20 cellular contexts compared by ENCODE assay signal in the genomic region with DNA sequence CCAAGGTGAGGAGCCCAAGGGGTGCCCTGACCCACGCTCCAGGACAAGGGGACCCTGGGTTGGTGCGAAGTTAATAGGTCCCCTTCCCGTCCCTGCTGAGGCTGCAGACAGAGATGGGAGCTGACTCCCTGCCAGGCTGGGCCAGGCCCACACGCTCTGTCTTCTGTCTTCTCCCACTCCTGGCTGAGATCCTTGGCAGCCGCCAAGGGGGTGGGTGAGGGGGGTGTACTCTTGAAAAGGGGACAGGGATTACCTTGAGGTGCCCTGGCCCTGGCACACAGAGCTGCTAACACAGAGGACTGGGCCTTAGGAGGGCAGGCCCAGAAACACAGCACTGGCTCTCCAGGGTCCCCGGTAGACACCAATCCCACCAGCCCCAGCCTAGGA. TPM values are rescaled to one million over a fixed set of nuclear protein-coding genes. Genes with fewer than 3 reads are reported as not detected.
DNase-seq lines count a peak whose midpoint lies in the region; ATAC-seq and TF ChIP-seq lines count a peak whose summit lies in the region.
"Had no signal": no experiment of that assay in that cellular context is flagged by ENCODE, and none has a peak within 500 bp of the region (broad histone marks: within the 10 kb centered on the region; RNA-seq: fewer than 3 reads in every experiment).

No MANE protein-coding gene starts in this region.

- peaks cover 24% of the 10 kb centered on the region for H3K79me2 ChIP-seq in PC-9 (ENCODE audit: low read depth)

- H3K9me3 ChIP-seq in Peyer's patch, result no peaks in the 10 kb centered on the region
- no peaks in the 10 kb centered on the region for H3K9me3 ChIP-seq in muscle layer of colon (ENCODE audit: low read length)
- no peaks in the 10 kb centered on the region for H3K9me3 ChIP-seq in stomach
- H3K9me3 ChIP-seq in PC-9 (ENCODE audit: insufficient read depth, low read depth), result no peaks in the 10 kb centered on the region
- H3K9me3 ChIP-seq: BLaER1 had no signal

- H3K4me2 ChIP-seq in PC-9, result no peak overlapping the region
- H3K4me2 ChIP-seq: BLaER1 had no signal

- POLR2A ChIA-PET in PC-9 (lab: Charles Lee; ENCODE audit: unreplicated experiment), result no interaction called here
- POLR2A ChIA-PET in activated CD4-positive, alpha-beta memory T cell treated with anti-CD3 and anti-CD28 coated beads, Interleukin-2, amount 10 ng/mL, durations not matched to agents 7 days and 5 days (lab: Charles Lee), result interaction anchor here (3.5 kb wide), 1 partner anchor 15 kb away, joined by 11 read pairs; no protein-coding TSS in a partner anchor

- peaks cover 0 to 47% (median 0%) of the 10 kb centered on the region in 3 donors for H3K36me3 ChIP-seq in Peyer's patch
- H3K36me3 ChIP-seq in muscle layer of colon (ENCODE audit: insufficient read depth, low read length), result peaks cover 4% of the 10 kb centered on the region
- H3K36me3 ChIP-seq in stomach, result peaks cover 45 to 73% (median 50%) of the 10 kb centered on the region in 4 donors
- no peaks in the 10 kb centered on the region for H3K36me3 ChIP-seq in PC-9 (ENCODE audit: low read depth)

- peaks cover 5% of the 10 kb centered on the region; the same call in 1 of the 2 replicates for H4K20me1 ChIP-seq in PC-9 (ENCODE audit: insufficient read depth)

- CTCF ChIA-PET in PC-9 (lab: Charles Lee), result interaction anchor here (2.2 kb wide), 1 partner anchor 104 kb away, joined by 6 read pairs; no protein-coding TSS in a partner anchor
- CTCF ChIA-PET in activated CD4-positive, alpha-beta memory T cell treated with anti-CD3 and anti-CD28 coated beads, Interleukin-2, amount 10 ng/mL, durations not matched to agents 7 days and 5 days (lab: Charles Lee), result interaction anchor here (1.0 to 8.5 kb wide), 2 partner anchors 98 to 103 kb away, joined by 3 to 124 read pairs; no protein-coding TSS in a partner anchor

- BruUV-seq in PC-9 (replicated peaks; lab: Mats Ljungman, UMichigan), result no TSS peak

- H3K27ac ChIP-seq in Peyer's patch, result peak overlapping the region in 3 of 4 donors; percentile 28 to 95 (median 92)
- peak overlapping the region; percentile 95 for H3K27ac ChIP-seq in muscle layer of colon (ENCODE audit: low read depth, low read length)
- H3K27ac ChIP-seq in stomach, result peak overlapping the region; percentile 84 to 95 (median 85)
- H3K27ac ChIP-seq in PC-9, result no peak overlapping the region
- H3K27ac ChIP-seq: BLaER1 had no signal

- H3K9me2 ChIP-seq in PC-9 (ENCODE audit: insufficient read depth), result no peaks in the 10 kb centered on the region

- H3K4me1 Mint-ChIP-seq in central memory CD8-positive, alpha-beta T cell, result peaks cover 31% of the 10 kb centered on the region
- H3K4me1 Mint-ChIP-seq in activated CD4-positive, alpha-beta memory T cell treated with anti-CD3 and anti-CD28 coated beads, Interleukin-2, amount 10 ng/mL, durations not matched to agents 7 days and 5 days, result peaks cover 22% of the 10 kb centered on the region

- no peak for TF ChIP-seq CTCF in Peyer's patch (IDR thresholded peaks at IDR 0.05)
- no peak for TF ChIP-seq CTCF in stomach (IDR thresholded peaks at IDR 0.05)
- no peak for TF ChIP-seq CTCF in PC-9 (conservative IDR thresholded peaks at IDR 0.05)

- no peak overlapping the region for H2AFZ ChIP-seq in PC-9

- TF ChIP-seq POLR2A in Peyer's patch (IDR thresholded peaks at IDR 0.05) (no peak), stomach (IDR thresholded peaks at IDR 0.05) (no peak)

- no peak overlapping the region for H3K4me3 Mint-ChIP-seq in central memory CD8-positive, alpha-beta T cell
- no peak overlapping the region for H3K4me3 Mint-ChIP-seq in activated CD4-positive, alpha-beta memory T cell treated with anti-CD3 and anti-CD28 coated beads, Interleukin-2, amount 10 ng/mL, durations not matched to agents 7 days and 5 days
- H3K4me3 Mint-ChIP-seq: activated CD4-positive, alpha-beta T cell treated with anti-CD3 and anti-CD28 coated beads, Interleukin-2, amount 10 ng/mL, durations not matched to agents 7 days and 5 days had no signal

- 62 to 76% (median 69%) methylated on average over 6 of the region's 6 CpGs for WGBS in stomach, 5 donors

- H3K36me3 Mint-ChIP-seq in central memory CD8-positive, alpha-beta T cell (ENCODE audit: insufficient read depth), result peaks cover 70% of the 10 kb centered on the region
- H3K36me3 Mint-ChIP-seq in activated CD4-positive, alpha-beta memory T cell treated with anti-CD3 and anti-CD28 coated beads, Interleukin-2, amount 10 ng/mL, durations not matched to agents 7 days and 5 days (ENCODE audit: low read depth), result peaks cover 34% of the 10 kb centered on the region
- H3K36me3 Mint-ChIP-seq: activated naive CD4-positive, alpha-beta T cell treated with anti-CD3 and anti-CD28 coated beads, Interleukin-2, amount 50 U/mL, for 72 hours had no signal

- intact Hi-C loops in stomach (cut with DNase I; ENCODE audit: low total_unique reads), result loop anchor here (5.0 kb wide), 1 partner anchor 100 kb away; no protein-coding TSS in a partner anchor
- intact Hi-C loops in PC-9 (cut with micrococcal nuclease; ENCODE audit: unreplicated experiment), result no loop called here

- H3K4me1 ChIP-seq in Peyer's patch (peaks cover 0 to 44% (median 16%) of the 10 kb centered on the region in 4 donors), muscle layer of colon (ENCODE audit: insufficient read depth, low read length) (peaks cover 21% of the 10 kb centered on the region), stomach (peaks cover 44 to 78% (median 61%) of the 10 kb centered on the region in 4 donors), PC-9 (replicated peaks; ENCODE audit: insufficient read depth) (peaks cover 27% of the 10 kb centered on the region)

- H3K27me3 Mint-ChIP-seq in central memory CD8-positive, alpha-beta T cell, result no peaks in the 10 kb centered on the region
- no peaks in the 10 kb centered on the region for H3K27me3 Mint-ChIP-seq in activated CD4-positive, alpha-beta memory T cell treated with anti-CD3 and anti-CD28 coated beads, Interleukin-2, amount 10 ng/mL, durations not matched to agents 7 days and 5 days
- H3K27me3 Mint-ChIP-seq: activated CD4-positive, alpha-beta T cell treated with anti-CD3 and anti-CD28 coated beads, Interleukin-2, amount 10 ng/mL, durations not matched to agents 7 days and 5 days had no signal

- H3K27me3 ChIP-seq in Peyer's patch (no peaks in the 10 kb centered on the region), muscle layer of colon (ENCODE audit: control insufficient read depth in 1 of 2, insufficient read depth in 2 of 2, low read length in 2 of 2) (no peaks in the 10 kb centered on the region), stomach (no peaks in the 10 kb centered on the region), PC-9 (ENCODE audit: insufficient read depth, low read depth) (no peaks in the 10 kb centered on the region)
- H3K27me3 ChIP-seq: BLaER1 had no signal

- H3K9me3 Mint-ChIP-seq in central memory CD8-positive, alpha-beta T cell, result no peaks in the 10 kb centered on the region
- H3K9me3 Mint-ChIP-seq in activated CD4-positive, alpha-beta memory T cell treated with anti-CD3 and anti-CD28 coated beads, Interleukin-2, amount 10 ng/mL, durations not matched to agents 7 days and 5 days, result no peaks in the 10 kb centered on the region
- H3K9me3 Mint-ChIP-seq: activated CD4-positive, alpha-beta T cell treated with anti-CD3 and anti-CD28 coated beads, Interleukin-2, amount 10 ng/mL, durations not matched to agents 7 days and 5 days; activated naive CD4-positive, alpha-beta T cell treated with anti-CD3 and anti-CD28 coated beads, Interleukin-2, amount 50 U/mL, for 72 hours had no signal

- no peak for ATAC-seq in central memory CD8-positive, alpha-beta T cell (replicated peaks; ENCODE audit: extremely low read depth, poor library complexity, severe bottlenecking)
- ATAC-seq in GM21360 (IDR thresholded peaks at IDR 0.05; ENCODE audit: unreplicated experiment), result no peak
- ATAC-seq: activated naive CD4-positive, alpha-beta T cell treated with anti-CD3 and anti-CD28 coated beads, Interleukin-2, amount 50 U/mL, for 72 hours; HepG2 had no signal

- H3K9ac ChIP-seq in muscle layer of colon (ENCODE audit: low read length), result peak overlapping the region; percentile 20
- H3K9ac ChIP-seq: BLaER1 had no signal

- H3K27ac Mint-ChIP-seq in central memory CD8-positive, alpha-beta T cell (ENCODE audit: low read depth), result peak overlapping the region; percentile 90
- H3K27ac Mint-ChIP-seq in activated CD4-positive, alpha-beta memory T cell treated with anti-CD3 and anti-CD28 coated beads, Interleukin-2, amount 10 ng/mL, durations not matched to agents 7 days and 5 days, result no peak overlapping the region
- H3K27ac Mint-ChIP-seq: activated CD4-positive, alpha-beta T cell treated with anti-CD3 and anti-CD28 coated beads, Interleukin-2, amount 10 ng/mL, durations not matched to agents 7 days and 5 days had no signal

- H3K4me3 ChIP-seq in Peyer's patch (no peak overlapping the region), muscle layer of colon (ENCODE audit: low read depth in 1 of 2, low read length in 2 of 2) (peak overlapping the region; percentile 32 to 47), stomach (peak overlapping the region in 1 of 4 donors; percentile 0), PC-9 (no peak overlapping the region)
- H3K4me3 ChIP-seq: BLaER1 had no signal

- no peak for TF ChIP-seq EP300 in stomach (IDR thresholded peaks at IDR 0.05)

- H3F3A ChIP-seq in PC-9 (ENCODE audit: insufficient read depth, low read depth), result peaks cover 35% of the 10 kb centered on the region

- DNase-seq in Peyer's patch, result no peak
- no peak for DNase-seq in central memory CD8-positive, alpha-beta T cell (ENCODE audit: low spot score in 2 of 2)
- no peak for DNase-seq in stomach
- DNase-seq in PC-9, result no peak
- no peak for DNase-seq in activated CD4-positive, alpha-beta memory T cell treated with anti-CD3 and anti-CD28 coated beads, Interleukin-2, amount 10 ng/mL, durations not matched to agents 7 days and 5 days
- DNase-seq: activated CD4-positive, alpha-beta T cell treated with anti-CD3 and anti-CD28 coated beads, Interleukin-2, amount 10 ng/mL, durations not matched to agents 7 days and 5 days; DMS153; glutamatergic neuron; MM.1S; NCI-H2029 treated with DMSO at 0.1 percent for 48 hours; NCI-H524 treated with DMSO at 0.1 percent for 48 hours; stimulated activated CD4-positive, alpha-beta T cell treated with anti-CD3 and anti-CD28 coated beads, Interleukin-4, amount 100 ng/mL, for 1 hour had no signal

RNA-seq across cellular contexts. Expression of gene CTRC, which starts 11.0 kb away (rescaled TPM):
- total RNA-seq in Peyer's patch (1 to 10 TPM in 1 of 4 donors, not detected in 3; 3.2 TPM), stomach (not detected), PC-9 (2021) (not detected in 2 replicates)
- 1 to 10 TPM in 2 of 3 donors, under 1 TPM in 1; 0.88 to 9.8 (median 3.2) TPM for polyA plus RNA-seq in stomach
- under 1 TPM; 0.45 to 0.73 TPM for total RNA-seq in activated CD4-positive, alpha-beta memory T cell treated with anti-CD3 and anti-CD28 coated beads, Interleukin-2, amount 10 ng/mL, durations not matched to agents 7 days and 5 days
- total RNA-seq: activated naive CD4-positive, alpha-beta T cell treated with anti-CD3 and anti-CD28 coated beads, Interleukin-2, amount 50 U/mL, for 72 hours; bronchial epithelial cell; esophagus mucosa; HepG2 had no signal
- polyA plus RNA-seq: HepG2 had no signal

RNA-seq across cellular contexts. Expression of gene EFHD2, which starts 17.6 kb away (rescaled TPM):
- 100 to 1,000 TPM in 3 of 4 donors, 10 to 100 TPM in 1; 84.2 to 236 (median 196) TPM for total RNA-seq in Peyer's patch
- total RNA-seq in stomach, result 100 to 1,000 TPM in 2 of 5 donors, 10 to 100 TPM in 3; 36.2 to 191 (median 67.0) TPM
- 100 to 1,000 TPM in 2 of 3 donors, 10 to 100 TPM in 1; 64.5 to 169 (median 101) TPM for polyA plus RNA-seq in stomach
- total RNA-seq in PC-9 (2021), result 129 and 160 TPM in 2 replicates
- total RNA-seq in activated CD4-positive, alpha-beta memory T cell treated with anti-CD3 and anti-CD28 coated beads, Interleukin-2, amount 10 ng/mL, durations not matched to agents 7 days and 5 days, result 10 to 100 TPM; 97.7 to 99.7 TPM

RNA-seq across cellular contexts. Expression of gene CELA2A, which starts 29.3 kb away (rescaled TPM):
- total RNA-seq in Peyer's patch (not detected), stomach (under 1 TPM in 1 of 5 donors, not detected in 4; 0.55 TPM), PC-9 (2021) (not detected in 2 replicates)
- 1 to 10 TPM in 2 of 3 donors, under 1 TPM in 1; 0.43 to 3.1 (median 1.6) TPM for polyA plus RNA-seq in stomach
- not detected for total RNA-seq in activated CD4-positive, alpha-beta memory T cell treated with anti-CD3 and anti-CD28 coated beads, Interleukin-2, amount 10 ng/mL, durations not matched to agents 7 days and 5 days
- total RNA-seq: activated CD4-positive, alpha-beta T cell treated with anti-CD3 and anti-CD28 coated beads, Interleukin-2, amount 10 ng/mL, durations not matched to agents 7 days and 5 days; activated naive CD4-positive, alpha-beta T cell treated with anti-CD3 and anti-CD28 coated beads, Interleukin-2, amount 50 U/mL, for 72 hours; bronchial epithelial cell; HepG2 had no signal
- polyA plus RNA-seq: HepG2 had no signal

RNA-seq across cellular contexts. Expression of gene CELA2B, which starts 48.6 kb away (rescaled TPM):
- total RNA-seq in Peyer's patch, result not detected
- total RNA-seq in stomach, result not detected
- polyA plus RNA-seq in stomach, result not detected
- total RNA-seq in PC-9 (2021), result not detected in 2 replicates
- total RNA-seq in activated CD4-positive, alpha-beta memory T cell treated with anti-CD3 and anti-CD28 coated beads, Interleukin-2, amount 10 ng/mL, durations not matched to agents 7 days and 5 days, result not detected
- total RNA-seq: activated CD4-positive, alpha-beta T cell treated with anti-CD3 and anti-CD28 coated beads, Interleukin-2, amount 10 ng/mL, durations not matched to agents 7 days and 5 days; activated naive CD4-positive, alpha-beta T cell treated with anti-CD3 and anti-CD28 coated beads, Interleukin-2, amount 50 U/mL, for 72 hours; bronchial epithelial cell; esophagus mucosa; HepG2; mesenteric fat pad had no signal
- polyA plus RNA-seq: HepG2 had no signal

Comparison
In these comparisons a context has a peak if more than half of its experiments do, and no peak if none do; other contexts are left out.
1. H3K4me3 ChIP-seq: peak in muscle layer of colon (2 of 2); none in Peyer's patch (0 of 4) and PC-9 (single experiment).